In genomic region chr9:125745682-125746016, GRCh38 we compare ENCODE assay signal across 8 cellular contexts. TPM values are rescaled to one million over a fixed set of nuclear protein-coding genes. Genes with fewer than 3 reads are reported as not detected.
DNase-seq lines count a peak whose midpoint lies in the region; ATAC-seq, FAIRE-seq and TF ChIP-seq lines count a peak whose summit lies in the region.

No MANE protein-coding gene starts in this region.

- POLR2A ChIA-PET in activated CD4-positive, alpha-beta T cell treated with anti-CD3 and anti-CD28 coated beads, Interleukin-2, amount 10 ng/mL, durations not matched to agents 7 days and 5 days (lab: Charles Lee): no interaction called here
- POLR2A ChIA-PET in HepG2 (lab: Yijun Ruan, JAX): interaction anchor here (2.1 kb wide), 1 partner anchor 39 kb away, joined by 10 read pairs; the partner anchor contains the start of gene MAPKAP1

- H3K9ac ChIP-seq in HepG2 (ENCODE audit: insufficient read depth, low read depth, low read length): peak overlapping the region; percentile 6; the same call in 1 of the 2 replicates

- TF ChIP-seq CTCF in adrenal gland (IDR thresholded peaks at IDR 0.05) (no peak), HepG2 (CRISPR knock-in tag; IDR thresholded peaks at IDR 0.05) (no peak), thyroid gland (IDR thresholded peaks at IDR 0.05) (no peak)

- BruUV-seq in HepG2 (replicated peaks; lab: Mats Ljungman, UMichigan): no TSS peak

- ATAC-seq in HepG2 (no peak), GM19455 (IDR thresholded peaks at IDR 0.05; ENCODE audit: unreplicated experiment) (no peak), HG02763 (IDR thresholded peaks at IDR 0.05; ENCODE audit: unreplicated experiment) (no peak)

- intact Hi-C loops in adrenal gland (cut with DNase I) (loop anchor here in 1 of 2 donors (5.0 kb wide), 2 partner anchors 77 to 333 kb away; no protein-coding TSS in a partner anchor), HepG2 (cut with micrococcal nuclease; ENCODE audit: unreplicated experiment) (loop anchor here (5.0 kb wide), 2 partner anchors 38 to 142 kb away; partner anchors contain the start of gene MAPKAP1), thyroid gland (cut with DNase I) (no loop called here)

- H4K20me1 ChIP-seq in HepG2 (ENCODE audit: insufficient read depth, low read length): no peaks in the 10 kb centered on the region

- DNase-seq in activated CD4-positive, alpha-beta T cell treated with anti-CD3 and anti-CD28 coated beads, Interleukin-2, amount 10 ng/mL, durations not matched to agents 7 days and 5 days: no peak
- DNase-seq in activated CD4-positive, alpha-beta T cell treated with anti-CD3 and anti-CD28 coated beads, Interleukin-2, amount 50 U/mL, for 4 hours: no peak
- DNase-seq in adrenal gland (no peak), HepG2 (ENCODE audit: low spot score) (no peak), thyroid gland (no peak), superior temporal gyrus (ENCODE audit: extremely low spot score) (no peak)

- H3K9me3 ChIP-seq in adrenal gland (replicated peaks in 1 of 3): no peaks in the 10 kb centered on the region
- no peaks in the 10 kb centered on the region for H3K9me3 ChIP-seq in HepG2 (ENCODE audit: low read length)
- no peaks in the 10 kb centered on the region for H3K9me3 ChIP-seq in thyroid gland

- peak overlapping the region; percentile 86 for H3K4me2 ChIP-seq in HepG2 (ENCODE audit: low read depth, low read length)

- H3K4me1 ChIP-seq in adrenal gland (replicated peaks in 1 of 2) (peaks cover 6 to 22% of the 10 kb centered on the region in 2 donors), HepG2 (ENCODE audit: insufficient read depth, low read length) (peaks cover 38% of the 10 kb centered on the region), thyroid gland (peaks cover 16 to 18% of the 10 kb centered on the region in 2 donors)

- H3K27me3 ChIP-seq in adrenal gland: no peaks in the 10 kb centered on the region
- 0 out of 5 replicates have a peak, but pooled peaks cover 0 to 3% of the 10 kb centered on the region in 2 experiments for H3K27me3 ChIP-seq in HepG2 (ENCODE audit: control insufficient read depth in 1 of 2, insufficient read depth in 2 of 2, low read length in 2 of 2)
- no peaks in the 10 kb centered on the region for H3K27me3 ChIP-seq in thyroid gland

- TF ChIP-seq POLR2A in adrenal gland (IDR thresholded peaks at IDR 0.05): no peak
- TF ChIP-seq POLR2A in HepG2 (IDR thresholded peaks at IDR 0.05; ENCODE audit: insufficient read depth in 1 of 2, low read depth in 2 of 2, low read length in 2 of 2): no peak
- no peak for TF ChIP-seq POLR2A in thyroid gland (IDR thresholded peaks at IDR 0.05)

- no peak for TF ChIP-seq RAD21 in HepG2 (CRISPR knock-in tag; IDR thresholded peaks at IDR 0.05)

- no peaks in the 10 kb centered on the region for H3K9me3 Mint-ChIP-seq in activated CD4-positive, alpha-beta T cell treated with anti-CD3 and anti-CD28 coated beads, Interleukin-2, amount 10 ng/mL, durations not matched to agents 7 days and 5 days

- peaks cover 34% of the 10 kb centered on the region for H3K4me1 Mint-ChIP-seq in activated CD4-positive, alpha-beta T cell treated with anti-CD3 and anti-CD28 coated beads, Interleukin-2, amount 10 ng/mL, durations not matched to agents 7 days and 5 days

- no peak for TF ChIP-seq EP300 in HepG2 (IDR thresholded peaks at IDR 0.05; ENCODE audit: low read depth in 2 of 2, low read length in 2 of 2)
- TF ChIP-seq EP300 in HepG2 (CRISPR knock-in tag; IDR thresholded peaks at IDR 0.05; ENCODE audit: borderline replicate concordance): no peak

- no peak for FAIRE-seq in HepG2 (lab: Jason Lieb, UNC)

- 20 to 24% (median 23%) methylated on average over 6 of the region's 6 CpGs for WGBS in adrenal gland, 4 donors
- WGBS in HepG2 (ENCODE audit: low lambda C conversion rate): 56% methylated on average over 6 of the region's 6 CpGs
- WGBS in thyroid gland, 2 donors: 40 to 44% methylated on average over 6 of the region's 6 CpGs

- peaks cover 33% of the 10 kb centered on the region for H3K27me3 Mint-ChIP-seq in activated CD4-positive, alpha-beta T cell treated with anti-CD3 and anti-CD28 coated beads, Interleukin-2, amount 10 ng/mL, durations not matched to agents 7 days and 5 days

- CTCF ChIA-PET in activated CD4-positive, alpha-beta T cell treated with anti-CD3 and anti-CD28 coated beads, Interleukin-2, amount 10 ng/mL, durations not matched to agents 7 days and 5 days (lab: Charles Lee): interaction anchor here (0.6 to 1.5 kb wide), 3 partner anchors 29 to 647 kb away, joined by 3 to 8 read pairs (median 3); no protein-coding TSS in a partner anchor
- CTCF ChIA-PET in HepG2 (lab: Yijun Ruan, JAX; ENCODE audit: low intra/inter-chr PET ratio, low total read pairs): no interaction called here

- in situ Hi-C loops in HepG2 (cut with HindIII; ENCODE audit: extremely low pct_ligation_motif_present, low pct_unique_long_range_greater_than_20kb): no loop called here

- H3K36me3 ChIP-seq in adrenal gland (replicated peaks in 1 of 2): no peaks in the 10 kb centered on the region
- no peaks in the 10 kb centered on the region for H3K36me3 ChIP-seq in HepG2 (replicated peaks in 1 of 2; ENCODE audit: control insufficient read depth in 1 of 2, insufficient read depth in 2 of 2, low read length in 2 of 2)
- H3K36me3 ChIP-seq in thyroid gland: no peaks in the 10 kb centered on the region

- H2AFZ ChIP-seq in HepG2 (ENCODE audit: low read length): no peak overlapping the region

- H3K27ac ChIP-seq in adrenal gland (peak overlapping the region in 3 of 5 donors; percentile 77 to 91 (median 83)), HepG2 (ENCODE audit: extremely low read length, insufficient read depth, low read length) (no peak overlapping the region), thyroid gland (peak overlapping the region in 1 of 3 donors; percentile 88)

- H3K4me3 ChIP-seq in adrenal gland (peak overlapping the region in 2 of 4 donors; percentile 36 to 80), HepG2 (replicated peaks in 1 of 3; ENCODE audit: insufficient read depth in 1 of 3, low read depth in 2 of 3, low read length in 3 of 3) (peak overlapping the region in 2 of 3 experiments; percentile 21 to 85; a peak in 2 of 6 replicates), thyroid gland (replicated peaks in 1 of 3) (peak overlapping the region in 2 of 3 donors; percentile 71 to 86)

- peak overlapping the region; percentile 81 for H3K4me3 Mint-ChIP-seq in activated CD4-positive, alpha-beta T cell treated with anti-CD3 and anti-CD28 coated beads, Interleukin-2, amount 10 ng/mL, durations not matched to agents 7 days and 5 days

- no peaks in the 10 kb centered on the region for H3K79me2 ChIP-seq in HepG2 (ENCODE audit: insufficient read depth, low read length)

- H3K36me3 Mint-ChIP-seq in activated CD4-positive, alpha-beta T cell treated with anti-CD3 and anti-CD28 coated beads, Interleukin-2, amount 10 ng/mL, durations not matched to agents 7 days and 5 days (ENCODE audit: low read depth): peaks cover 12% of the 10 kb centered on the region

- no peak overlapping the region for H3K27ac Mint-ChIP-seq in activated CD4-positive, alpha-beta T cell treated with anti-CD3 and anti-CD28 coated beads, Interleukin-2, amount 10 ng/mL, durations not matched to agents 7 days and 5 days

RNA-seq across cellular contexts. Expression of gene PBX3, which starts 1.5 kb away (rescaled TPM):
- total RNA-seq in activated CD4-positive, alpha-beta T cell treated with anti-CD3 and anti-CD28 coated beads, Interleukin-2, amount 10 ng/mL, durations not matched to agents 7 days and 5 days: 10 to 100 TPM; 21.5 to 22.5 TPM
- total RNA-seq in adrenal gland: 100 to 1,000 TPM in 7 of 8 donors, 10 to 100 TPM in 1; 55.3 to 231 (median 138) TPM
- polyA plus RNA-seq in adrenal gland: 10 to 100 TPM; 43.4 to 57.8 (median 56.1) TPM
- 9.1 and 11.2 TPM in 2 replicates for total RNA-seq in HepG2 (2016; rRNA removed; fragmentation: Illumina TruSeq; extraction: Trizol)
- 5.7 and 6.3 TPM in 2 replicates for total RNA-seq in HepG2 (2016; cell fraction: cytosol; rRNA removed; fragmentation: Illumina TruSeq; extraction: Trizol; ENCODE audit: low read depth)
- 9.3 and 12.6 TPM in 2 replicates for total RNA-seq in HepG2 (2016; cell fraction: insoluble cytoplasmic fraction; rRNA removed; fragmentation: Illumina TruSeq; extraction: Trizol)
- total RNA-seq in HepG2 (2016; cell fraction: membrane; rRNA removed; fragmentation: Illumina TruSeq; extraction: Trizol): 9.0 and 10.8 TPM in 2 replicates
- total RNA-seq in HepG2 (2016; cell fraction: nucleus; rRNA removed; fragmentation: Illumina TruSeq; extraction: Trizol): 33.5 and 37.6 TPM in 2 replicates
- 4.0 and 6.0 TPM in 2 replicates for polyA plus RNA-seq in HepG2 (2011; rRNA removed)
- 3.6 and 3.8 TPM in 2 replicates for polyA plus RNA-seq in HepG2 (2011; cell fraction: cytosol; rRNA removed)
- 2.9 and 3.4 TPM in 2 replicates for polyA plus RNA-seq in HepG2 (2011; cell fraction: nucleus; rRNA removed)
- polyA plus RNA-seq in HepG2 (2012): 3.7 and 4.6 TPM in 2 replicates
- 4.4 and 6.4 TPM in 2 replicates for polyA plus RNA-seq in HepG2 (2016; cell fraction: cytosol; fragmentation: Illumina TruSeq; extraction: Trizol; ENCODE audit: low read depth)
- polyA plus RNA-seq in HepG2 (2016; cell fraction: insoluble cytoplasmic fraction; fragmentation: Illumina TruSeq; extraction: Trizol; ENCODE audit: low read depth): 12.2 and 14.4 TPM in 2 replicates
- polyA plus RNA-seq in HepG2 (2016; cell fraction: membrane; fragmentation: Illumina TruSeq; extraction: Trizol; ENCODE audit: low read depth): 10.9 and 12.0 TPM in 2 replicates
- 13.5 and 14.5 TPM in 2 replicates for polyA plus RNA-seq in HepG2 (2016; cell fraction: nucleus; fragmentation: Illumina TruSeq; extraction: Trizol; ENCODE audit: insufficient read depth, low read depth)
- polyA minus RNA-seq in HepG2 (2011; rRNA and poly(A)+ RNA removed; ENCODE audit: low replicate concordance): 13.3 and 40.9 TPM in 2 replicates
- polyA minus RNA-seq in HepG2 (2011; cell fraction: cytosol; rRNA and poly(A)+ RNA removed): 2.7 and 4.6 TPM in 2 replicates
- 36.1 and 42.9 TPM in 2 replicates for polyA minus RNA-seq in HepG2 (2011; cell fraction: nucleus; rRNA and poly(A)+ RNA removed)
- total RNA-seq in thyroid gland: 100 to 1,000 TPM in 1 of 4 donors, 10 to 100 TPM in 3; 68.5 to 108 (median 71.3) TPM

RNA-seq across cellular contexts. Expression of gene MAPKAP1, which starts 38.6 kb away (rescaled TPM):
- total RNA-seq in activated CD4-positive, alpha-beta T cell treated with anti-CD3 and anti-CD28 coated beads, Interleukin-2, amount 10 ng/mL, durations not matched to agents 7 days and 5 days: 10 to 100 TPM; 58.7 to 63.6 TPM
- total RNA-seq in adrenal gland (100 to 1,000 TPM in 5 of 8 donors, 10 to 100 TPM in 3; 72.2 to 156 (median 113) TPM), HepG2 (2016; rRNA removed; fragmentation: Illumina TruSeq; extraction: Trizol) (63.3 and 64.3 TPM in 2 replicates), thyroid gland (100 to 1,000 TPM in 3 of 4 donors, 10 to 100 TPM in 1; 87.1 to 114 (median 111) TPM)
- polyA plus RNA-seq in adrenal gland (10 to 100 TPM; 73.8 to 94.2 (median 86.2) TPM), HepG2 (2011; rRNA removed) (38.3 and 45.0 TPM in 2 replicates)
- total RNA-seq in HepG2 (2016; cell fraction: cytosol; rRNA removed; fragmentation: Illumina TruSeq; extraction: Trizol; ENCODE audit: low read depth): 73.6 and 79.6 TPM in 2 replicates
- 50.8 and 66.4 TPM in 2 replicates for total RNA-seq in HepG2 (2016; cell fraction: insoluble cytoplasmic fraction; rRNA removed; fragmentation: Illumina TruSeq; extraction: Trizol)
- total RNA-seq in HepG2 (2016; cell fraction: membrane; rRNA removed; fragmentation: Illumina TruSeq; extraction: Trizol): 151 and 154 TPM in 2 replicates
- 40.3 and 49.7 TPM in 2 replicates for total RNA-seq in HepG2 (2016; cell fraction: nucleus; rRNA removed; fragmentation: Illumina TruSeq; extraction: Trizol)
- 31.1 and 37.8 TPM in 2 replicates for polyA plus RNA-seq in HepG2 (2011; cell fraction: cytosol; rRNA removed)
- 19.1 and 22.9 TPM in 2 replicates for polyA plus RNA-seq in HepG2 (2011; cell fraction: nucleus; rRNA removed)
- 23.3 and 24.3 TPM in 2 replicates for polyA plus RNA-seq in HepG2 (2012)
- 152 and 156 TPM in 2 replicates for polyA plus RNA-seq in HepG2 (2016; cell fraction: cytosol; fragmentation: Illumina TruSeq; extraction: Trizol; ENCODE audit: low read depth)
- polyA plus RNA-seq in HepG2 (2016; cell fraction: insoluble cytoplasmic fraction; fragmentation: Illumina TruSeq; extraction: Trizol; ENCODE audit: low read depth): 64.7 and 77.0 TPM in 2 replicates
- 215 and 223 TPM in 2 replicates for polyA plus RNA-seq in HepG2 (2016; cell fraction: membrane; fragmentation: Illumina TruSeq; extraction: Trizol; ENCODE audit: low read depth)
- 63.9 and 70.8 TPM in 2 replicates for polyA plus RNA-seq in HepG2 (2016; cell fraction: nucleus; fragmentation: Illumina TruSeq; extraction: Trizol; ENCODE audit: insufficient read depth, low read depth)
- 42.8 and 148 TPM in 2 replicates for polyA minus RNA-seq in HepG2 (2011; rRNA and poly(A)+ RNA removed; ENCODE audit: low replicate concordance)
- polyA minus RNA-seq in HepG2 (2011; cell fraction: cytosol; rRNA and poly(A)+ RNA removed): 8.1 and 12.7 TPM in 2 replicates
- 39.3 and 49.2 TPM in 2 replicates for polyA minus RNA-seq in HepG2 (2011; cell fraction: nucleus; rRNA and poly(A)+ RNA removed)
